Comparison of ENCODE assay signal across 13 cellular contexts in the genomic region with DNA sequence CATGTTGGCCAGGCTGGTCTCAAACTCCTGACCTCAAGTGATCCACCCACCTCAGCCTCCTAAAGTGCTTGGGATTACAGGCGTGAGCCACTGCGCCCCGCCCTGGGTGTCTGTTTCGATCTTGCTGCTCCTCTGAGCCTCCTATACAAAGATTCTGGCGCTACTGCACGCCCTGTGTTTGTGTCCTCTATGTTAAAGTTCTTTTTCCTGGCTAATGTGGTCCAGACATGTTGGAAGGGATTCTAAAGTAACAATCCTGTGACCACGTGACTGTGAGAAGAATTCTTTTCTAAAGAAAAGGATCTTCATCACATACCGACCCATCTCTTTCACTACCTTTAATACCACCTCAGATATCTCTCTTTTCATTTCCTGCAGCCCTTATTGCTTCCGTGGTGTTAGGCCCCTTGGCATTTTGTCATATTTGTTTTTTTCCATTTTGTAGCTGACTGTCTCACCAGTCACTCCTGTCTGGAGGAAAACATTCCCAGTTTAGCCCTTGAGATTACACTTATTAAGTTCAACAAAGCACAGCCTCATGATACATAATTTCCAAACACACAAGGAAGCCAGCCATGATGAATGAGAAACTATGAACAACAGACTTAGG. TPM values are rescaled to one million over a fixed set of nuclear protein-coding genes. Genes with fewer than 3 reads are reported as not detected.
DNase-seq lines count a peak whose midpoint lies in the region; ATAC-seq and TF ChIP-seq lines count a peak whose summit lies in the region.
"Had no signal": no experiment of that assay in that cellular context is flagged by ENCODE, and none has a peak within 500 bp of the region (broad histone marks: within the 10 kb centered on the region; RNA-seq: fewer than 3 reads in every experiment).

No MANE protein-coding gene starts in this region.

- H3K9ac ChIP-seq in mammary epithelial cell (ENCODE audit: insufficient read depth, low read length): no peak overlapping the region
- H3K9ac ChIP-seq: parathyroid adenoma had no signal

- H3K36me3 Mint-ChIP-seq in mesothelial cell of epicardium: peaks cover 4% of the 10 kb centered on the region

- peaks cover 37% of the 10 kb centered on the region for H3K4me1 Mint-ChIP-seq in mesothelial cell of epicardium

- H3K4me3 ChIP-seq in mammary epithelial cell (replicated peaks in 1 of 3; ENCODE audit: insufficient read depth in 1 of 3, low read depth in 2 of 3, low read length in 3 of 3) (no peak overlapping the region), mucosa of descending colon (no peak overlapping the region)
- H3K4me3 ChIP-seq: esophagus muscularis mucosa had no signal

- WGBS in mammary epithelial cell (ENCODE audit: low coverage, missing lambda C conversion rate): 27% methylated on average over 9 of the region's 9 CpGs

- TF ChIP-seq CTCF in mammary epithelial cell (conservative IDR thresholded peaks at IDR 0.05 in 1 of 2, IDR thresholded peaks at IDR 0.05 in 1 of 2; ENCODE audit: extremely low read depth in 1 of 2, insufficient read depth in 1 of 2, low read depth in 1 of 2, low read length in 2 of 2) (no peak), mesothelial cell of epicardium (IDR thresholded peaks at IDR 0.05; ENCODE audit: unreplicated experiment) (no peak), mucosa of descending colon (IDR thresholded peaks at IDR 0.05) (no peak)

- no peaks in the 10 kb centered on the region for H3K79me2 ChIP-seq in mammary epithelial cell (ENCODE audit: insufficient read depth, low read length)
- H3K79me2 ChIP-seq: parathyroid adenoma had no signal

- no peaks in the 10 kb centered on the region for H3K9me3 ChIP-seq in mammary epithelial cell (replicated peaks; ENCODE audit: insufficient read depth, low read length)
- no peaks in the 10 kb centered on the region for H3K9me3 ChIP-seq in mucosa of descending colon
- H3K9me3 ChIP-seq: esophagus muscularis mucosa had no signal

- ATAC-seq in HG02759 (IDR thresholded peaks at IDR 0.05; ENCODE audit: unreplicated experiment) (no peak), mucosa of descending colon (no peak), HG03045 (IDR thresholded peaks at IDR 0.05; ENCODE audit: unreplicated experiment) (no peak)
- ATAC-seq: left colon had no signal

- H3K4me1 ChIP-seq in mammary epithelial cell (ENCODE audit: insufficient read depth, low read length) (peaks cover 43% of the 10 kb centered on the region), mucosa of descending colon (ENCODE audit: low read depth) (no peaks in the 10 kb centered on the region)
- H3K4me1 ChIP-seq: parathyroid adenoma had no signal

- DNase-seq in AG08395 (ENCODE audit: low spot score) (peak; percentile 61), M059J (ENCODE audit: low read depth) (peak; percentile 53), mammary epithelial cell (peak; percentile 18), mesothelial cell of epicardium (ENCODE audit: low spot score in 2 of 2, unreplicated experiment in 2 of 2) (no peak), globus pallidus (ENCODE audit: low spot score) (no peak), mucosa of descending colon (no peak)
- DNase-seq: activated gamma-delta T cell, left colon, NCI-H1417 treated with DMSO at 0.1 percent for 48 hours had no signal

- H3K36me3 ChIP-seq in mammary epithelial cell (ENCODE audit: insufficient read depth, low read length): no peaks in the 10 kb centered on the region
- no peaks in the 10 kb centered on the region for H3K36me3 ChIP-seq in mucosa of descending colon (ENCODE audit: low read depth)
- H3K36me3 ChIP-seq: esophagus muscularis mucosa had no signal

- no peak overlapping the region for H3K4me3 Mint-ChIP-seq in mesothelial cell of epicardium

- intact Hi-C loops in mammary epithelial cell (cut with micrococcal nuclease) (no loop called here), mucosa of descending colon (cut with DNase I, micrococcal nuclease) (no loop called here)

- peak overlapping the region; percentile 6 for H3K4me2 ChIP-seq in mammary epithelial cell (ENCODE audit: insufficient read depth, low read depth, low read length)

- dilution Hi-C loops in mammary epithelial cell (cut with HindIII; ENCODE audit: low sequenced_read_pairs): loop anchor here (5.0 kb wide), 4 partner anchors 37 to 82 kb away; no protein-coding TSS in a partner anchor

- in situ Hi-C loops in mammary epithelial cell (cut with MboI; ENCODE audit: low sequenced_read_pairs in 2 of 2): loop anchor here in 1 of 2 donors (25.0 kb wide), 1 partner anchor 282 kb away; no protein-coding TSS in a partner anchor

- no peaks in the 10 kb centered on the region for H4K20me1 ChIP-seq in mammary epithelial cell (ENCODE audit: insufficient read depth, low read length)

- peaks cover 6% of the 10 kb centered on the region for H3K9me3 Mint-ChIP-seq in mesothelial cell of epicardium

- no peaks in the 10 kb centered on the region for H3K27me3 Mint-ChIP-seq in mesothelial cell of epicardium (ENCODE audit: low read depth)

- peak overlapping the region; percentile 76 for H3K27ac Mint-ChIP-seq in mesothelial cell of epicardium

- peak overlapping the region; percentile 75 for H2AFZ ChIP-seq in mammary epithelial cell (ENCODE audit: low read depth, low read length)
- H2AFZ ChIP-seq: parathyroid adenoma had no signal

- BruUV-seq in mammary epithelial cell (replicated peaks; lab: Mats Ljungman, UMichigan): no TSS peak

- CTCF ChIA-PET in mammary epithelial cell (lab: Charles Lee; ENCODE audit: low non-redundant PET): interaction anchor here (0.6 kb wide), 1 partner anchor 9 kb away, joined by 5 read pairs; no protein-coding TSS in a partner anchor

- no peaks in the 10 kb centered on the region for H3K27me3 ChIP-seq in mammary epithelial cell (ENCODE audit: insufficient read depth, low read length)
- H3K27me3 ChIP-seq: esophagus muscularis mucosa had no signal

- H3K27ac ChIP-seq in mammary epithelial cell (ENCODE audit: insufficient read depth, low read depth, low read length): peak overlapping the region; percentile 15
- H3K27ac ChIP-seq: parathyroid adenoma had no signal

RNA-seq across cellular contexts. Expression of gene ENO1, which starts 27.2 kb away (rescaled TPM):
- total RNA-seq in M059J (2014; rRNA removed; shearing (Covaris generic)): 3,081 and 3,852 TPM in 2 replicates
- total RNA-seq in mammary epithelial cell (1,000 to 10,000 TPM; 1,459 to 2,190 TPM), mesothelial cell of epicardium (1,024 to 1,067 TPM (median 1,030 TPM) in 3 replicates), mucosa of descending colon (100 to 1,000 TPM; 383 to 734 (median 494) TPM)
- 3,004 TPM for polyA plus RNA-seq in mammary epithelial cell
- polyA minus RNA-seq in mammary epithelial cell: 2,906 TPM

RNA-seq across cellular contexts. Expression of gene CA6, which starts 40.0 kb away (rescaled TPM):
- total RNA-seq in M059J (2014; rRNA removed; shearing (Covaris generic)): not detected in 2 replicates
- total RNA-seq in mammary epithelial cell: under 1 TPM in 1 of 2 donors, not detected in 1; 0.67 TPM
- polyA plus RNA-seq in mammary epithelial cell: 0.08 TPM
- polyA minus RNA-seq in mammary epithelial cell: not detected
- not detected in 3 replicates for total RNA-seq in mesothelial cell of epicardium
- not detected for total RNA-seq in mucosa of descending colon
- total RNA-seq: esophagus muscularis mucosa, left colon had no signal

Comparison
In these comparisons a context has a peak if more than half of its experiments do, and no peak if none do; other contexts are left out.
1. DNase-seq: peak in AG08395 (single experiment), M059J (single experiment) and mammary epithelial cell (single experiment); none in mesothelial cell of epicardium (0 of 2), globus pallidus (single experiment) and mucosa of descending colon (0 of 3).